ENCODE assay signal across 14 cellular contexts in the genomic region with DNA sequence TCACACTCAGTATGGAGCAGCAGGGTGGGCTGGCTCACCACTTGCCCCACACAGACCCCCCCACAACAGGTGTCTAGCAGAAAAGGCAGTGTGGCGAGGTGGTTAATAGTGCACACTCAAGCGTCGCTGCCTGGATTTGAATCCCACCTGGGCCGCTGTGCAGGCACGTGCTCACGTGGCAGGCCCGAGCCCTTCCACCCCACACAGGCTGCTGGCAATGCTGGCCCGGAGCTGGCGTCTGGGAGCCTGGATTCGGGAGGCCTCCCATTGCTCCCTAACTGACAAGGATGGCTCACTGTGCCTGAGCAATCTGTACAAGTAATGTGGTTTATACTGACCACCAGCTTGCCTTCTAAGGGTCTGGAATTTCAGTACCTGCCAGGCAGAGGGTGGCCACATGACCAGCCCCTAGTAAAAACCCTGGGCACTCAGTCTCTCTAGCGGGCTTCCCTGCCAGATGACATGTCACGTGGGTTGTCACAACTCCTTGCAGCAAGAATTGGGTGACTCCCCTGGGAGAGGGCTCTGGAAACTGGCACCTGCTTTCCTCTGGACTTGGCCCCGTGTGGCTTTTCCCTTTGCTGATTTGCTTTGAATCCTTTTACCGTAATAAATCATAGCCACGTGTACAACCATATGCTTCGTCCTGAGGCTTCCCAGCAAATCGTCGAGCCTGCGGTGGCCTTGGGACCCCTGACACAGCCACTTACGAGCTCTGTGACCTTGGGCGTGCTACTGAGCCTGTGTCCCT.
"Had no signal": no experiment of that assay in that cellular context is flagged by ENCODE, and none has a peak within 500 bp of the region (broad histone marks: within the 10 kb centered on the region; RNA-seq: fewer than 3 reads in every experiment).

No MANE protein-coding gene starts in this region.

- ATAC-seq: activated naive CD4-positive, alpha-beta T cell treated with anti-CD3 and anti-CD28 coated beads, Interleukin-2, amount 50 U/mL, for 72 hours; sciatic nerve; stimulated activated naive B cell treated with anti-CD40 and anti-IgM and Interleukin-4, amounts not matched to agents 10 μg/mL and 1 μg/mL and 100 μg/mL, for 72 hours; T-helper 17 cell had no signal

- H3K27ac ChIP-seq: brain microvascular endothelial cell, neutrophil had no signal

- DNase-seq: activated B cell treated with CpG ODN at 0.5 μM for 24 hours; activated CD4-positive, alpha-beta T cell treated with anti-CD3 and anti-CD28 coated beads, Interleukin-2, amount 10 ng/mL, durations not matched to agents 7 days and 5 days; amygdala; brain microvascular endothelial cell; dorsolateral prefrontal cortex; midbrain; stimulated activated CD4-positive, alpha-beta T cell treated with anti-CD3 and anti-CD28 coated beads, Interleukin-2, amount 100 ng/mL, for 24 hours; stimulated activated naive B cell treated with anti-CD40 and anti-IgM and Interleukin-4, amounts not matched to agents 10 μg/mL and 1 μg/mL and 100 μg/mL, for 72 hours; T-helper 17 cell had no signal

- H3K27ac Mint-ChIP-seq: activated B cell treated with CpG ODN at 0.5 μM for 24 hours; activated CD4-positive, alpha-beta T cell treated with anti-CD3 and anti-CD28 coated beads, Interleukin-2, amount 10 ng/mL, durations not matched to agents 7 days and 5 days; activated naive CD4-positive, alpha-beta T cell treated with anti-CD3 and anti-CD28 coated beads, Interleukin-2, amount 50 U/mL, for 72 hours; stimulated activated naive B cell treated with anti-CD40 and anti-IgM and Interleukin-4, amounts not matched to agents 10 μg/mL and 1 μg/mL and 100 μg/mL, for 72 hours; T-helper 17 cell; type B pancreatic cell had no signal

- H3K9me3 ChIP-seq: neutrophil had no signal

- H3K27me3 Mint-ChIP-seq: activated B cell treated with CpG ODN at 0.5 μM for 24 hours; activated CD4-positive, alpha-beta T cell treated with anti-CD3 and anti-CD28 coated beads, Interleukin-2, amount 10 ng/mL, durations not matched to agents 7 days and 5 days; stimulated activated naive B cell treated with anti-CD40 and anti-IgM and Interleukin-4, amounts not matched to agents 10 μg/mL and 1 μg/mL and 100 μg/mL, for 72 hours; T-helper 17 cell; type B pancreatic cell had no signal

- H3K9me3 Mint-ChIP-seq: activated CD4-positive, alpha-beta T cell treated with anti-CD3 and anti-CD28 coated beads, Interleukin-2, amount 10 ng/mL, durations not matched to agents 7 days and 5 days; activated naive CD4-positive, alpha-beta T cell treated with anti-CD3 and anti-CD28 coated beads, Interleukin-2, amount 50 U/mL, for 72 hours; type B pancreatic cell had no signal

- H3K4me3 ChIP-seq: dorsolateral prefrontal cortex, lung had no signal

- H3K4me3 Mint-ChIP-seq: activated B cell treated with CpG ODN at 0.5 μM for 24 hours; activated CD4-positive, alpha-beta T cell treated with anti-CD3 and anti-CD28 coated beads, Interleukin-2, amount 10 ng/mL, durations not matched to agents 7 days and 5 days; stimulated activated naive B cell treated with anti-CD40 and anti-IgM and Interleukin-4, amounts not matched to agents 10 μg/mL and 1 μg/mL and 100 μg/mL, for 72 hours; T-helper 17 cell; type B pancreatic cell had no signal

- H3K36me3 ChIP-seq: neutrophil had no signal

- H3K27me3 ChIP-seq: brain microvascular endothelial cell, dorsolateral prefrontal cortex, neutrophil had no signal
